5 cellular contexts compared by ENCODE assay signal in genomic region chr15:21626694-21627093, GRCh38.
DNase-seq lines count a peak whose midpoint lies in the region; ATAC-seq lines count a peak whose summit lies in the region.
"Not testable (repeated sequence)": the region's sequence is repeated elsewhere in the genome, so short reads cannot be mapped to it uniquely, and the experiment has no call there.

No MANE protein-coding gene starts in this region.

- not testable (repeated sequence) for H3K4me1 Mint-ChIP-seq in stimulated activated naive B cell treated with anti-CD40 and anti-IgM and Interleukin-4, amounts not matched to agents 10 μg/mL and 1 μg/mL and 100 μg/mL, for 72 hours

- not testable (repeated sequence) for H3K4me3 Mint-ChIP-seq in stimulated activated naive B cell treated with anti-CD40 and anti-IgM and Interleukin-4, amounts not matched to agents 10 μg/mL and 1 μg/mL and 100 μg/mL, for 72 hours

- DNase-seq in stimulated activated naive B cell treated with anti-CD40 and anti-IgM and Interleukin-4, amounts not matched to agents 10 μg/mL and 1 μg/mL and 100 μg/mL, for 72 hours: not testable (repeated sequence)

- not testable (repeated sequence) for H3K36me3 Mint-ChIP-seq in stimulated activated naive B cell treated with anti-CD40 and anti-IgM and Interleukin-4, amounts not matched to agents 10 μg/mL and 1 μg/mL and 100 μg/mL, for 72 hours

- not testable (repeated sequence) for H3K27ac Mint-ChIP-seq in stimulated activated naive B cell treated with anti-CD40 and anti-IgM and Interleukin-4, amounts not matched to agents 10 μg/mL and 1 μg/mL and 100 μg/mL, for 72 hours

- not testable (repeated sequence) for H3K9me3 Mint-ChIP-seq in stimulated activated naive B cell treated with anti-CD40 and anti-IgM and Interleukin-4, amounts not matched to agents 10 μg/mL and 1 μg/mL and 100 μg/mL, for 72 hours

- ATAC-seq in GM18499 (IDR thresholded peaks at IDR 0.05; ENCODE audit: insufficient read depth, unreplicated experiment) (peak; percentile 85), GM18868 (IDR thresholded peaks at IDR 0.05; ENCODE audit: unreplicated experiment) (peak; percentile 74), GM21717 (IDR thresholded peaks at IDR 0.05; ENCODE audit: unreplicated experiment) (peak; percentile 56), GM21723 (IDR thresholded peaks at IDR 0.05; ENCODE audit: unreplicated experiment) (peak; percentile 71)
- ATAC-seq in stimulated activated naive B cell treated with anti-CD40 and anti-IgM and Interleukin-4, amounts not matched to agents 10 μg/mL and 1 μg/mL and 100 μg/mL, for 72 hours (replicated peaks): peak; percentile 44 to 57

- H3K27me3 Mint-ChIP-seq in stimulated activated naive B cell treated with anti-CD40 and anti-IgM and Interleukin-4, amounts not matched to agents 10 μg/mL and 1 μg/mL and 100 μg/mL, for 72 hours: not testable (repeated sequence)
